ENCODE assay signal across 1 cellular context in genomic region chr11:35663408-35663702, GRCh38.
A peak's percentile ranks its signal among the peaks of the same experiment; 100 is the strongest.
TF ChIP-seq lines count a peak whose summit lies in the region.

No MANE protein-coding gene starts in this region.

TF ChIP-seq in GM12878, 131 proteins besides CTCF, POLR2A, EP300 and RAD21:
- 0 out of 2 replicates have a peak, but pooled peaks have one; percentile 33 for TF ChIP-seq MTA2 (IDR thresholded peaks at IDR 0.05; ENCODE audit: low read depth)
- TF ChIP-seq YBX1 (IDR thresholded peaks at IDR 0.05): 0 out of 2 replicates have a peak, but pooled peaks have one; percentile 40
- no peak; the same call in 1 of the 2 replicates for TF ChIP-seq ZBTB33 (IDR thresholded peaks at IDR 0.05)
- no peak for TF ChIP-seq IKZF1 (conservative IDR thresholded peaks at IDR 0.05)
- TF ChIP-seq IKZF2 (IDR thresholded peaks at IDR 0.05): 0 out of 4 replicates have a peak, but pooled peaks of 1 of the 2 experiments have one; percentile 11
- TF ChIP-seq NBN (IDR thresholded peaks at IDR 0.05): peak; percentile 89
TF ChIP-seq in GM12878: peak in this region for 4.
